13 cellular contexts compared by ENCODE assay signal in genomic region chr5:81788271-81788670, GRCh38. TPM values are rescaled to one million over a fixed set of nuclear protein-coding genes. Genes with fewer than 3 reads are reported as not detected.
DNase-seq lines count a peak whose midpoint lies in the region; ATAC-seq, FAIRE-seq and TF ChIP-seq lines count a peak whose summit lies in the region.
"Had no signal": no experiment of that assay in that cellular context is flagged by ENCODE, and none has a peak within 500 bp of the region (broad histone marks: within the 10 kb centered on the region; RNA-seq: fewer than 3 reads in every experiment).

No MANE protein-coding gene starts in this region.

- no peak overlapping the region; the same call in 1 of the 2 replicates for H2AK5ac ChIP-seq in H1 (ENCODE audit: low read depth, low read length)

- FAIRE-seq in H1 (lab: Jason Lieb, UNC), result no peak
- FAIRE-seq: GM12891 had no signal

- 55% methylated on average over 3 of the region's 3 CpGs; no CpG with 5 or more reads in 1 of the 2 experiments for WGBS in H1 (ENCODE audit: extremely low coverage in 1 of 2, insufficient coverage in 1 of 2, insufficient read length in 1 of 2, insufficient replicate concordance in 2 of 2, low coverage in 1 of 2, low lambda C conversion rate in 2 of 2, missing lambda C conversion rate in 1 of 2), 2 experiments

- no peak for TF ChIP-seq POLR2A in H1 (IDR thresholded peaks at IDR 0.05; ENCODE audit: control extremely low read depth in 1 of 2, low read depth in 2 of 2, low read length in 2 of 2)

- H2BK15ac ChIP-seq in H1 (ENCODE audit: low read length), result no peak overlapping the region

- TF ChIP-seq CTCF in left ventricle myocardium inferior (IDR thresholded peaks at IDR 0.05; ENCODE audit: borderline replicate concordance) (no peak), right atrium auricular region (IDR thresholded peaks at IDR 0.05) (no peak), H1 (IDR thresholded peaks at IDR 0.05; ENCODE audit: control extremely low read depth in 1 of 3, insufficient read depth in 1 of 3, low read depth in 1 of 3, low read length in 3 of 3) (no peak), neural progenitor cell (IDR thresholded peaks at IDR 0.05) (no peak), type B pancreatic cell (conservative IDR thresholded peaks at IDR 0.05) (no peak)

- H3K4me2 ChIP-seq in H1 (ENCODE audit: insufficient read depth in 1 of 2, low read depth in 2 of 2, low read length in 2 of 2) (peak overlapping the region in 1 of 2 experiments; percentile 43; a peak in 1 of 4 replicates), neural progenitor cell (peak overlapping the region; percentile 67)

- POLR2A ChIA-PET in H1 (lab: Charles Lee; ENCODE audit: partially characterized antibody), result interaction anchor here (1.1 to 3.4 kb wide), 6 partner anchors 10 to 63 kb away, joined by 3 to 30 read pairs (median 4); partner anchors contain the start of gene SSBP2

- no peak for ATAC-seq in GM18520 (IDR thresholded peaks at IDR 0.05; ENCODE audit: unreplicated experiment)

- peak overlapping the region; percentile 30 for H2BK120ac ChIP-seq in H1 (replicated peaks; ENCODE audit: low read depth, low read length)

- H4K20me1 ChIP-seq in H1 (replicated peaks in 1 of 2; ENCODE audit: control insufficient read depth in 1 of 2, insufficient read depth in 2 of 2, low read length in 2 of 2), result no peaks in the 10 kb centered on the region
- no peaks in the 10 kb centered on the region for H4K20me1 ChIP-seq in neural progenitor cell (ENCODE audit: low read depth)

- H3K14ac ChIP-seq in H1 (ENCODE audit: insufficient read length), result no peak overlapping the region

- TF ChIP-seq EP300 in H1 (IDR thresholded peaks at IDR 0.05; ENCODE audit: borderline replicate concordance in 1 of 2, low read depth in 2 of 2, low read length in 2 of 2), result no peak

- no peak overlapping the region; the same call in 1 of the 2 replicates for H2BK12ac ChIP-seq in H1 (ENCODE audit: low read depth, low read length)

- H3K9me3 Mint-ChIP-seq in neural progenitor cell (peaks cover 2% of the 10 kb centered on the region), type B pancreatic cell (peaks cover 5% of the 10 kb centered on the region)
- H3K9me3 Mint-ChIP-seq in activated T-cell treated with anti-CD3 and anti-CD28 coated beads, Interleukin-2, amount 50 U/mL, for 24 hours, result no peaks in the 10 kb centered on the region
- H3K9me3 Mint-ChIP-seq: activated CD4-positive, alpha-beta T cell treated with anti-CD3 and anti-CD28 coated beads, Interleukin-2, amount 10 ng/mL, durations not matched to agents 24 days and 14 days had no signal

- no peaks in the 10 kb centered on the region for H3K36me3 Mint-ChIP-seq in neural progenitor cell
- H3K36me3 Mint-ChIP-seq in type B pancreatic cell, result peaks cover 3% of the 10 kb centered on the region
- no peaks in the 10 kb centered on the region for H3K36me3 Mint-ChIP-seq in activated T-cell treated with anti-CD3 and anti-CD28 coated beads, Interleukin-2, amount 50 U/mL, for 24 hours (ENCODE audit: low read depth)

- H3K4ac ChIP-seq in H1 (replicated peaks; ENCODE audit: insufficient read length, low read depth, low read length), result no peak overlapping the region

- H2BK20ac ChIP-seq in H1 (ENCODE audit: low read length), result peak overlapping the region; percentile 97

- CTCF ChIA-PET in H1 (lab: Charles Lee; ENCODE audit: partially characterized antibody), result interaction anchor here (0.9 to 2.8 kb wide), 8 partner anchors 11 to 394 kb away, joined by 3 to 10 read pairs (median 4); partner anchors contain the start of gene ACOT12

- H2AFZ ChIP-seq in H1 (ENCODE audit: low read length) (0 out of 2 replicates have a peak overlapping the region, but pooled peaks have one; percentile 36), neural progenitor cell (replicated peaks) (peak overlapping the region; percentile 95)

- H3K79me1 ChIP-seq in H1 (ENCODE audit: low read depth, low read length), result no peaks in the 10 kb centered on the region

- peak overlapping the region; percentile 28 for H3K4me3 ChIP-seq in left ventricle myocardium inferior
- no peak overlapping the region for H3K4me3 ChIP-seq in right atrium auricular region
- H3K4me3 ChIP-seq in H1 (ENCODE audit: extremely low read depth in 1 of 4, insufficient read depth in 2 of 4, low read depth in 3 of 4, low read length in 4 of 4), result no peak overlapping the region
- no peak overlapping the region for H3K4me3 ChIP-seq in neural progenitor cell
- H3K4me3 ChIP-seq: spleen had no signal

- no peak overlapping the region for H3K9ac ChIP-seq in H1 (replicated peaks in 1 of 4; ENCODE audit: extremely low read depth in 1 of 4, low read depth in 3 of 4, low read length in 3 of 4)
- no peak overlapping the region for H3K9ac ChIP-seq in neural progenitor cell

- no peaks in the 10 kb centered on the region for H3K27me3 ChIP-seq in left ventricle myocardium inferior (ENCODE audit: low read depth)
- no peaks in the 10 kb centered on the region for H3K27me3 ChIP-seq in right atrium auricular region
- H3K27me3 ChIP-seq in H1 (replicated peaks in 1 of 4; ENCODE audit: control insufficient read depth in 3 of 4, extremely low read depth in 1 of 4, insufficient read depth in 3 of 4, low read length in 3 of 4), result no peaks in the 10 kb centered on the region
- H3K27me3 ChIP-seq in neural progenitor cell, result no peaks in the 10 kb centered on the region
- H3K27me3 ChIP-seq: spleen had no signal

- intact Hi-C loops in left ventricle myocardium inferior (cut with micrococcal nuclease), result loop anchor here (5.0 kb wide), 1 partner anchor 59 kb away; no protein-coding TSS in a partner anchor

- H3K23ac ChIP-seq in H1 (ENCODE audit: insufficient read length), result no peak overlapping the region

- DNase-seq in left ventricle myocardium inferior (no peak), right atrium auricular region (ENCODE audit: low spot score) (no peak), H1 (ENCODE audit: low read depth in 1 of 2, low spot score in 2 of 2) (no peak), neural progenitor cell (ENCODE audit: low spot score) (no peak), type B pancreatic cell (ENCODE audit: extremely low spot score, unreplicated experiment) (no peak)
- no peak for DNase-seq in activated CD4-positive, CD25-positive, alpha-beta regulatory T cell (lab: John Stamatoyannopoulos, UW)
- DNase-seq in activated T-cell treated with anti-CD3 and anti-CD28 coated beads, Interleukin-2, amount 50 U/mL, for 24 hours, result no peak
- DNase-seq: DMS153, spleen, T-helper 1 cell had no signal

- no peaks in the 10 kb centered on the region for H3K23me2 ChIP-seq in H1 (ENCODE audit: low read depth, low read length)

- peak overlapping the region; percentile 95; the same call in 1 of the 2 replicates for H3K18ac ChIP-seq in H1 (ENCODE audit: extremely low read depth, low read length)

- H3K79me2 ChIP-seq in H1 (ENCODE audit: control insufficient read depth in 1 of 2, insufficient read depth in 2 of 2, low read length in 2 of 2), result no peaks in the 10 kb centered on the region
- H3K79me2 ChIP-seq in neural progenitor cell (ENCODE audit: low read depth), result no peaks in the 10 kb centered on the region

- no peak for TF ChIP-seq RAD21 in H1 (IDR thresholded peaks at IDR 0.05 in 1 of 2, conservative IDR thresholded peaks at IDR 0.05 in 1 of 2; ENCODE audit: low read depth in 2 of 2, low read length in 2 of 2)

- H3K27me3 Mint-ChIP-seq in neural progenitor cell (ENCODE audit: insufficient read depth, low read depth), result no peaks in the 10 kb centered on the region
- no peaks in the 10 kb centered on the region for H3K27me3 Mint-ChIP-seq in type B pancreatic cell
- H3K27me3 Mint-ChIP-seq in activated T-cell treated with anti-CD3 and anti-CD28 coated beads, Interleukin-2, amount 50 U/mL, for 24 hours, result no peaks in the 10 kb centered on the region

- peak overlapping the region; percentile 31 for H4K91ac ChIP-seq in H1 (replicated peaks; ENCODE audit: insufficient read length, low read length)

- H4K8ac ChIP-seq in H1 (ENCODE audit: extremely low read depth, insufficient read depth, low read length), result no peak overlapping the region

- H3K9me3 ChIP-seq in left ventricle myocardium inferior (replicated peaks) (no peaks in the 10 kb centered on the region), right atrium auricular region (no peaks in the 10 kb centered on the region), H1 (ENCODE audit: insufficient read depth in 2 of 2, low read depth in 1 of 2, low read length in 1 of 2) (no peaks in the 10 kb centered on the region), neural progenitor cell (ENCODE audit: low read depth) (no peaks in the 10 kb centered on the region)
- H3K9me3 ChIP-seq: spleen had no signal

- H4K5ac ChIP-seq in H1 (ENCODE audit: insufficient read length, low read depth, low read length), result peak overlapping the region; percentile 72

- H3K56ac ChIP-seq in H1 (replicated peaks; ENCODE audit: insufficient read length, low read depth, low read length), result no peak overlapping the region

- H3K4me1 ChIP-seq in left ventricle myocardium inferior, result peaks cover 23% of the 10 kb centered on the region
- H3K4me1 ChIP-seq in right atrium auricular region, result peaks cover 0 to 23% of the 10 kb centered on the region in 2 donors
- H3K4me1 ChIP-seq in H1 (replicated peaks in 1 of 4; ENCODE audit: control insufficient read depth in 3 of 4, insufficient read depth in 4 of 4, low read length in 3 of 4), result peaks cover 0 to 11% (median 8%) of the 10 kb centered on the region in 4 experiments; a peak in 5 of 7 replicates
- peaks cover 34% of the 10 kb centered on the region for H3K4me1 ChIP-seq in neural progenitor cell

- H2BK5ac ChIP-seq in H1 (ENCODE audit: low read depth, low read length), result peak overlapping the region; percentile 95

- H3K4me1 Mint-ChIP-seq in neural progenitor cell (peaks cover 36% of the 10 kb centered on the region), type B pancreatic cell (ENCODE audit: unreplicated experiment) (peaks cover 20% of the 10 kb centered on the region)
- H3K4me1 Mint-ChIP-seq in activated T-cell treated with anti-CD3 and anti-CD28 coated beads, Interleukin-2, amount 50 U/mL, for 24 hours (ENCODE audit: low read depth), result peaks cover 6% of the 10 kb centered on the region
- H3K4me1 Mint-ChIP-seq: activated CD4-positive, alpha-beta T cell treated with anti-CD3 and anti-CD28 coated beads, Interleukin-2, amount 10 ng/mL, durations not matched to agents 24 days and 14 days had no signal

- H3K4me3 Mint-ChIP-seq in neural progenitor cell (peak overlapping the region; percentile 24), type B pancreatic cell (peak overlapping the region; percentile 66)
- H3K4me3 Mint-ChIP-seq in activated T-cell treated with anti-CD3 and anti-CD28 coated beads, Interleukin-2, amount 50 U/mL, for 24 hours, result no peak overlapping the region
- H3K4me3 Mint-ChIP-seq: activated CD4-positive, alpha-beta T cell treated with anti-CD3 and anti-CD28 coated beads, Interleukin-2, amount 10 ng/mL, durations not matched to agents 24 days and 14 days had no signal

- H3F3A ChIP-seq in neural progenitor cell (ENCODE audit: low read depth), result peaks cover 22% of the 10 kb centered on the region

- no peaks in the 10 kb centered on the region for H3K36me3 ChIP-seq in left ventricle myocardium inferior
- H3K36me3 ChIP-seq in right atrium auricular region, result no peaks in the 10 kb centered on the region
- no peaks in the 10 kb centered on the region for H3K36me3 ChIP-seq in H1 (ENCODE audit: control insufficient read depth in 2 of 4, insufficient read depth in 4 of 4, low read length in 3 of 4)
- H3K36me3 ChIP-seq in neural progenitor cell, result no peaks in the 10 kb centered on the region
- H3K36me3 ChIP-seq: spleen had no signal

- peak overlapping the region; percentile 65 for H3K27ac ChIP-seq in left ventricle myocardium inferior (replicated peaks)
- H3K27ac ChIP-seq in right atrium auricular region, result peak overlapping the region in 1 of 2 donors; percentile 36
- no peak overlapping the region for H3K27ac ChIP-seq in H1 (ENCODE audit: low read depth, low read length)
- peak overlapping the region; percentile 76 for H3K27ac ChIP-seq in neural progenitor cell

- H3K27ac Mint-ChIP-seq in neural progenitor cell (peak overlapping the region; percentile 98), type B pancreatic cell (peak overlapping the region; percentile 64)
- no peak overlapping the region for H3K27ac Mint-ChIP-seq in activated T-cell treated with anti-CD3 and anti-CD28 coated beads, Interleukin-2, amount 50 U/mL, for 24 hours
- H3K27ac Mint-ChIP-seq: activated CD4-positive, alpha-beta T cell treated with anti-CD3 and anti-CD28 coated beads, Interleukin-2, amount 10 ng/mL, durations not matched to agents 24 days and 14 days had no signal

RNA-seq across cellular contexts. Expression of gene SSBP2, which starts 37.4 kb away (rescaled TPM):
- total RNA-seq in left ventricle myocardium inferior (40.7 TPM), right atrium auricular region (10 to 100 TPM; 29.3 to 55.1 TPM), neural progenitor cell (ENCODE audit: low replicate concordance) (156 and 175 TPM in 2 replicates), type B pancreatic cell (ENCODE audit: low replicate concordance) (85.2 and 102 TPM in 2 replicates)
- 21.5 and 27.6 TPM in 2 replicates for total RNA-seq in H1 (2021; fragmentation: NEBNext Ultra II Directional; extraction: Animal tissue kit (Norgen Biotek cat#: 25700))
- 26.0 and 36.2 TPM in 2 replicates for polyA plus RNA-seq in H1 (2011; rRNA removed)
- 35.4 TPM for polyA plus RNA-seq in H1 (2011; cell fraction: cytosol; rRNA removed)
- polyA plus RNA-seq in H1 (2011; cell fraction: nucleus; rRNA removed), result 54.6 TPM
- 25.0 to 30.5 TPM (median 29.4 TPM) in 4 replicates for polyA plus RNA-seq in H1 (2012, experiment 1 of 2)
- 14.7 TPM for polyA plus RNA-seq in H1 (2012, experiment 2 of 2)
- polyA plus RNA-seq in H1 (2013, experiment 1 of 2), result 8.8 TPM
- 8.3 TPM for polyA plus RNA-seq in H1 (2013, experiment 2 of 2)
- 62.9 and 71.9 TPM in 2 replicates for polyA minus RNA-seq in H1 (2011; rRNA and poly(A)+ RNA removed)
- polyA minus RNA-seq in H1 (2011; cell fraction: cytosol; rRNA and poly(A)+ RNA removed), result 32.3 TPM
- 69.2 TPM for polyA minus RNA-seq in H1 (2011; cell fraction: nucleus; rRNA and poly(A)+ RNA removed)
